Comparison of ENCODE assay signal across 19 cellular contexts in the genomic region with DNA sequence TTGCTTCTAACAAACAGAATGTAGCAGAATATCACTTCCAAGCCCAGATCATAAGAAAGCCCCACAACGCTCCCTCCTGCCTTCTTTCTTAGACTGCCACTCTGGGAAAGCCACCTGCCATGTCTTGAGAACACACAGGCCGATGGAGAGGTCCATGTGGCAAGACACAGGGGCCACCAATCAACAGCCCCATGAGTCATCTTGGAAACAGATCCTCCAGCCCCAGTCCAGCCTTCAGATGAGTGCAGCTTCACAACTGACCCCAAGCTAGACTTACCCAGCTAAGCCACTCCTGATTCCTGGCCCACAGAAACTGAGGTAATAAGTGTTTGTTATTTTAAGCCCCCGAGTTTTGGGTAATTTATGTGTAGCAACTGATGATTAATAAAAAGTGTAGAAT. TPM values are rescaled to one million over a fixed set of nuclear protein-coding genes. Genes with fewer than 3 reads are reported as not detected.
DNase-seq lines count a peak whose midpoint lies in the region; ATAC-seq and TF ChIP-seq lines count a peak whose summit lies in the region.
"Had no signal": no experiment of that assay in that cellular context is flagged by ENCODE, and none has a peak within 500 bp of the region (broad histone marks: within the 10 kb centered on the region; RNA-seq: fewer than 3 reads in every experiment).

No MANE protein-coding gene starts in this region.

- peaks cover 4% of the 10 kb centered on the region for H3K9me3 Mint-ChIP-seq in stimulated activated naive CD8-positive, alpha-beta T cell treated with anti-CD3 and anti-CD28 coated beads, Interleukin-15, Interleukin-2, amounts not matched to agents 100 ng/mL and 50 ng/mL, for 24 hours
- peaks cover 4% of the 10 kb centered on the region for H3K9me3 Mint-ChIP-seq in type B pancreatic cell

- peaks cover 42% of the 10 kb centered on the region for H3K4me1 Mint-ChIP-seq in stimulated activated naive CD8-positive, alpha-beta T cell treated with anti-CD3 and anti-CD28 coated beads, Interleukin-15, Interleukin-2, amounts not matched to agents 100 ng/mL and 50 ng/mL, for 24 hours (ENCODE audit: low read depth)
- no peaks in the 10 kb centered on the region for H3K4me1 Mint-ChIP-seq in type B pancreatic cell (ENCODE audit: unreplicated experiment)

- in situ Hi-C loops in GM13976 (cut with MboI; ENCODE audit: low sequenced_read_pairs, unreplicated experiment), result loop anchor here (25.0 kb wide), 1 partner anchor 445 kb away; no protein-coding TSS in a partner anchor

- peaks cover 10% of the 10 kb centered on the region for H3K4me1 ChIP-seq in RWPE2 (ENCODE audit: insufficient read depth, poor library complexity, severe bottlenecking)

- H3K27me3 ChIP-seq in RWPE2 (ENCODE audit: insufficient read depth, poor library complexity, severe bottlenecking), result no peaks in the 10 kb centered on the region
- H3K27me3 ChIP-seq: BLaER1 treated with 17β-estradiol and CSF1 and Interleukin-3, amounts not matched to agents 10 nM and 100 nM; SJCRH30 had no signal

- no peaks in the 10 kb centered on the region for H3K27me3 Mint-ChIP-seq in stimulated activated naive CD8-positive, alpha-beta T cell treated with anti-CD3 and anti-CD28 coated beads, Interleukin-15, Interleukin-2, amounts not matched to agents 100 ng/mL and 50 ng/mL, for 24 hours
- no peaks in the 10 kb centered on the region for H3K27me3 Mint-ChIP-seq in type B pancreatic cell

- TF ChIP-seq CTCF in RWPE2 (IDR thresholded peaks at IDR 0.05; ENCODE audit: poor library complexity, severe bottlenecking), result no peak
- TF ChIP-seq CTCF in fibroblast of mammary gland (conservative IDR thresholded peaks at IDR 0.05; ENCODE audit: control insufficient read depth, insufficient read depth, low read depth, low read length), result no peak
- TF ChIP-seq CTCF in type B pancreatic cell (conservative IDR thresholded peaks at IDR 0.05), result no peak
- TF ChIP-seq CTCF in GM13976 (IDR thresholded peaks at IDR 0.05; ENCODE audit: borderline replicate concordance, control extremely low read depth, extremely low read depth, insufficient read depth, missing control alignments), result no peak

- H3K27ac ChIP-seq in RWPE2 (ENCODE audit: poor library complexity, severe bottlenecking), result no peak overlapping the region
- H3K27ac ChIP-seq: BLaER1 treated with 17β-estradiol and CSF1 and Interleukin-3, amounts not matched to agents 10 nM and 100 nM; RWPE1; SJCRH30 had no signal

- peak overlapping the region; percentile 6 for H3K27ac Mint-ChIP-seq in stimulated activated naive CD8-positive, alpha-beta T cell treated with anti-CD3 and anti-CD28 coated beads, Interleukin-15, Interleukin-2, amounts not matched to agents 100 ng/mL and 50 ng/mL, for 24 hours
- peak overlapping the region; percentile 8 for H3K27ac Mint-ChIP-seq in type B pancreatic cell

- peaks cover 6% of the 10 kb centered on the region for H3K9me3 ChIP-seq in RWPE2 (ENCODE audit: severe bottlenecking)

- H3K36me3 ChIP-seq in RWPE2 (ENCODE audit: low read depth), result peaks cover 46% of the 10 kb centered on the region

- no peak for DNase-seq in stimulated activated naive CD8-positive, alpha-beta T cell treated with anti-CD3 and anti-CD28 coated beads, Interleukin-15, Interleukin-2, amounts not matched to agents 100 U/mL and 50 U/mL, for 24 hours
- DNase-seq in RWPE2 (ENCODE audit: low spot score) (peak; percentile 23), fibroblast of mammary gland (ENCODE audit: low read depth) (peak; percentile 14), type B pancreatic cell (ENCODE audit: extremely low spot score, unreplicated experiment) (no peak), NCI-H2029 treated with DMSO at 0.1 percent for 48 hours (lab: John Stamatoyannopoulos, UW) (no peak), GM13976 (ENCODE audit: low spot score) (no peak)
- DNase-seq: H7, KBM-7, MV-4-11, NCI-H187, NCI-H2227 treated with DMSO at 0.1 percent for 48 hours, NCI-H510A treated with DMSO at 0.1 percent for 48 hours, NCI-H82, PC-3, SJCRH30 had no signal

- H3K4me3 Mint-ChIP-seq in stimulated activated naive CD8-positive, alpha-beta T cell treated with anti-CD3 and anti-CD28 coated beads, Interleukin-15, Interleukin-2, amounts not matched to agents 100 ng/mL and 50 ng/mL, for 24 hours, result no peak overlapping the region
- H3K4me3 Mint-ChIP-seq in type B pancreatic cell, result no peak overlapping the region

- peaks cover 74% of the 10 kb centered on the region for H3K36me3 Mint-ChIP-seq in stimulated activated naive CD8-positive, alpha-beta T cell treated with anti-CD3 and anti-CD28 coated beads, Interleukin-15, Interleukin-2, amounts not matched to agents 100 ng/mL and 50 ng/mL, for 24 hours (ENCODE audit: low read depth)
- peaks cover 36% of the 10 kb centered on the region for H3K36me3 Mint-ChIP-seq in type B pancreatic cell

- no peak for ATAC-seq in stimulated activated naive CD8-positive, alpha-beta T cell treated with anti-CD3 and anti-CD28 coated beads, Interleukin-15, Interleukin-2, amounts not matched to agents 100 U/mL and 50 U/mL, for 24 hours
- ATAC-seq in RWPE2 (ENCODE audit: low read depth), result no peak
- ATAC-seq in GM19467 (IDR thresholded peaks at IDR 0.05; ENCODE audit: unreplicated experiment), result no peak
- ATAC-seq: PC-3 had no signal

- no peak overlapping the region for H3K4me3 ChIP-seq in RWPE2 (ENCODE audit: severe bottlenecking)
- no peak overlapping the region for H3K4me3 ChIP-seq in fibroblast of mammary gland (ENCODE audit: control insufficient read depth, low read depth, low read length)
- H3K4me3 ChIP-seq: BLaER1 treated with 17β-estradiol and CSF1 and Interleukin-3, amounts not matched to agents 10 nM and 100 nM; SJCRH30 had no signal

RNA-seq across cellular contexts. Expression of gene PTH1R, which starts 39.7 kb away (rescaled TPM):
- 63.0 and 83.1 TPM in 2 replicates for total RNA-seq in type B pancreatic cell (ENCODE audit: low replicate concordance)
- total RNA-seq: PC-3 had no signal

RNA-seq across cellular contexts. Expression of gene MYL3, which starts 54.0 kb away (rescaled TPM):
- 5.4 and 20.8 TPM in 2 replicates for total RNA-seq in type B pancreatic cell (ENCODE audit: low replicate concordance)
- total RNA-seq: PC-3, SJCRH30 had no signal

RNA-seq across cellular contexts. Expression of gene CCDC12, which starts 59.3 kb away (rescaled TPM):
- 46.7 and 49.7 TPM in 2 replicates for total RNA-seq in type B pancreatic cell (ENCODE audit: low replicate concordance)

Comparison
In these comparisons a context has a peak if more than half of its experiments do, and no peak if none do; other contexts are left out.
1. DNase-seq: peak in RWPE2 (single experiment) and fibroblast of mammary gland (single experiment); none in stimulated activated naive CD8-positive, alpha-beta T cell treated with anti-CD3 and anti-CD28 coated beads, Interleukin-15, Interleukin-2, amounts not matched to agents 100 U/mL and 50 U/mL, for 24 hours (single experiment), type B pancreatic cell (single experiment), NCI-H2029 treated with DMSO at 0.1 percent for 48 hours (single experiment) and GM13976 (single experiment).